ENCODE assay signal across 8 cellular contexts in the genomic region with DNA sequence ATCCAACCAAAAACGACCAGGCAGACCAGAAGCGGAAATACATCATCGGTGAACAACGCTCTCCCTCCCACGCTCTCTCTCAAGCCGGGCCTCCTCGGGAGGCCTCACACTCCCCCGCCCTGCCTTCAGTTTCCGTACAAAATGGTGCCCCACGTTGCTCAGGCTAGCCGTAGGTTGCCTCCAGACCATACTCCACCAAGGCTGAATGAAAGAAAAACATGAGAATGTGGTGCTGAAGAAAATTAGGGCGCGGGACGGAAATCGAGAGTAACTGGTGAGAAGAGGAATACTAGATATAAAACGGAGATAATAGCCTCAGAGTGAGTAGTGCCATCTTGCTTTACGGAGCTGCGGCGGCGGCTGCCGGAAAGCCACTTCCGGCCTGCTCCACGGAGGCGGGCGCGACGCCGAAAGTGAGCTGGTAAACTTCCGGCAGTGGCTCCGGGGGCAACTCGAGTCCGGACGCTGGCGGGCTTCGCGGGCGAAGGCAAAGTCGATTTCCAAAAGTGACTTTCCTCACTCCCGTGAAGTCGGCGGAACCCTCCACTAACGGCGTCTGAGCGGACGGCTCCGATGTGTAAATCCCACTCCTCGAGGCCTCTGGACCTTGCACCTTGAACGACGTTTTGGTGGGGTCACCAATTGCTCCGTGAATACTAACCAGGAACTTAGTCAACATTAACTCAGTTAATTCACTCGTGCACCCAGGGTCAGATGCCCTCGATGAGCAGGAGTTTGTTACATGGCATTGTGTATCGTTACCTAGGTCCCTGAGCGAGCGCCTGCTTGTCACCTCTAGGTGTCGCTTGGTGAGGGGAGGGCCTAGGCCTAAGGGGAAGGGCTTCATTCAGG. TPM values are rescaled to one million over a fixed set of nuclear protein-coding genes. Genes with fewer than 3 reads are reported as not detected.
DNase-seq lines count a peak whose midpoint lies in the region; ATAC-seq and TF ChIP-seq lines count a peak whose summit lies in the region.

Gene SH3BP5L, minus strand, starts transcription at position 7 of the 852 bp plus-strand sequence. CDS start 980 bp downstream, outside the sequence.

- ATAC-seq in HG03442 (IDR thresholded peaks at IDR 0.05; ENCODE audit: unreplicated experiment) = peak; percentile 85

- H3K9me3 ChIP-seq in BE2C = no peaks in the 10 kb centered on the region; the same call in 1 of the 2 replicates

- no peaks in the 10 kb centered on the region for H3K27me3 ChIP-seq in BE2C

- H3K36me3 Mint-ChIP-seq in chondrocyte (ENCODE audit: low read depth) = peaks cover 3% of the 10 kb centered on the region

- peak within 1 kb of the TSS; percentile 99 for H3K27ac Mint-ChIP-seq in chondrocyte (ENCODE audit: unreplicated experiment)

- H3K4me1 Mint-ChIP-seq in chondrocyte (ENCODE audit: low read depth) = peaks cover 49% of the 10 kb centered on the region

- H3K4me1 ChIP-seq in BE2C = no peaks in the 10 kb centered on the region; the same call in 1 of the 2 replicates

- peaks cover 2% of the 10 kb centered on the region for H3K27me3 Mint-ChIP-seq in chondrocyte (ENCODE audit: low read depth)

- DNase-seq in BE2C (peak; percentile 91), GM19238 (ENCODE audit: insufficient read length, low spot score) (peak; percentile 97), NCI-H510A treated with DMSO at 0.1 percent for 48 hours (lab: John Stamatoyannopoulos, UW) (peak; percentile 80), chondrocyte (ENCODE audit: low spot score) (no peak), kidney tubule cell (ENCODE audit: low spot score) (peak; percentile 95)
- peak; percentile 77 to 86 for DNase-seq in activated CD4-positive, alpha-beta T cell treated with anti-CD3 and anti-CD28 coated beads for 24 hours (ENCODE audit: low read depth in 2 of 2)
- peak; percentile 72 to 84 (median 78) for DNase-seq in stimulated activated CD4-positive, alpha-beta T cell treated with anti-CD3 and anti-CD28 coated beads, Interleukin-1b, Interleukin-23, amount 100 ng/mL, for 24 hours (ENCODE audit: low read depth in 4 of 4, low spot score in 1 of 4)

- TF ChIP-seq CTCF in BE2C (IDR thresholded peaks at IDR 0.05; ENCODE audit: low read depth, low read length) (peak; percentile 78), chondrocyte (IDR thresholded peaks at IDR 0.05) (peak; percentile 87)

- H3K9me3 Mint-ChIP-seq in chondrocyte (ENCODE audit: low read depth) = no peaks in the 10 kb centered on the region

- peaks cover 20% of the 10 kb centered on the region for H3K36me3 ChIP-seq in BE2C

- peak within 1 kb of the TSS; percentile 68 for H3K4me3 ChIP-seq in BE2C (ENCODE audit: low read depth, low read length)

- peak within 1 kb of the TSS; percentile 92 for H3K4me3 Mint-ChIP-seq in chondrocyte (ENCODE audit: unreplicated experiment)

RNA-seq across cellular contexts. Expression of gene SH3BP5L, which starts in this region (rescaled TPM):
- 76.4 TPM for polyA plus RNA-seq in BE2C (2012; ENCODE audit: insufficient read depth, insufficient read length, low read depth)
- 30.1 to 33.9 TPM (median 30.8 TPM) in 3 replicates for total RNA-seq in chondrocyte
